15 cellular contexts compared by ENCODE assay signal in the genomic region with DNA sequence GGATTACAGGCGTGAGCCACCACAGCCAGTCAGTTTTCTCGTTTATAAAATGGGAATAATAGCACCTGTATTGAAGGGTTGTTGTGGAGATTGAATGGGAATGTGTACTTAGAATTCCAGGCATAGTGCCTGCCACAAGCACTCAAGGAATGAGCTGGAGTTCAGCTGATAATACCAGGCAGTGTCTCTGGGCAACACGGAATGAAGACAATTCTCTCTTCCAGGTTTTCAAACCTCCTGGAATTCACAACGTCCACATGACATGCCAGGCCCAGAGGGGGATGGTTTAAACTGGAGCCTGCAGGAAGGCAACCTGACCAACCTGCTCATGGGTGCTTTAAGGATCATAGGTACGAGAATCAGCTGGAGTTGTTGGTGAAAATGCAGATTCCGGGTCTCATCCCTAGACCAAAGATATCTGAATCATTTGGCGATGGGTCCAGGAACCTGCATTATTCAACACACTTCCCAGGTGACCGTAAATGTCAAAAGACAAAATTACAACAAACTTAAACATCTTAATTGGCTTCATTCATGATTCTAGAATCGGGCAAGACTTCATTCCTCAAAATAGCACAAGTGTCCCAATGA. TPM values are rescaled to one million over a fixed set of nuclear protein-coding genes. Genes with fewer than 3 reads are reported as not detected.
DNase-seq lines count a peak whose midpoint lies in the region; ATAC-seq and TF ChIP-seq lines count a peak whose summit lies in the region.
"Had no signal": no experiment of that assay in that cellular context is flagged by ENCODE, and none has a peak within 500 bp of the region (broad histone marks: within the 10 kb centered on the region; RNA-seq: fewer than 3 reads in every experiment).

No MANE protein-coding gene starts in this region.

- ATAC-seq in stimulated activated naive B cell treated with anti-CD40 and anti-IgM and Interleukin-4, amounts not matched to agents 10 μg/mL and 1 μg/mL and 100 μg/mL, for 72 hours (replicated peaks) = no peak
- ATAC-seq: stimulated activated naive CD8-positive, alpha-beta T cell treated with anti-CD3 and anti-CD28 coated beads, Interleukin-15, amount 100 ng/mL, for 72 hours had no signal

- H3K9me3 Mint-ChIP-seq in T-helper 1 cell treated with Interleukin-12 subunit alpha and Interleukin-12 subunit beta and Interleukin-4 antibody, amounts not matched to agents 30 μg/mL and 1 μg/mL, for 36 hours = no peaks in the 10 kb centered on the region
- H3K9me3 Mint-ChIP-seq in endothelial cell (ENCODE audit: unreplicated experiment) = no peaks in the 10 kb centered on the region
- H3K9me3 Mint-ChIP-seq in progenitor cell of endocrine pancreas (ENCODE audit: low read depth) = no peaks in the 10 kb centered on the region
- H3K9me3 Mint-ChIP-seq in stimulated activated naive B cell treated with anti-CD40 and anti-IgM and Interleukin-4, amounts not matched to agents 10 μg/mL and 1 μg/mL and 100 μg/mL, for 72 hours = no peaks in the 10 kb centered on the region
- H3K9me3 Mint-ChIP-seq: stimulated activated naive CD8-positive, alpha-beta T cell treated with anti-CD3 and anti-CD28 coated beads, Interleukin-15, amount 100 ng/mL, for 72 hours had no signal

- DNase-seq in T-helper 1 cell (no peak), RWPE1 (ENCODE audit: low spot score) (no peak), endothelial cell (ENCODE audit: low spot score) (no peak), progenitor cell of endocrine pancreas (ENCODE audit: low spot score, unreplicated experiment) (no peak), NCI-H1694 treated with DMSO at 0.1 percent for 48 hours (lab: John Stamatoyannopoulos, UW) (no peak), COR-L47 (lab: John Stamatoyannopoulos, UW) (no peak)
- DNase-seq in stimulated activated naive B cell treated with anti-CD40 and anti-IgM and Interleukin-4, amounts not matched to agents 10 μg/mL and 1 μg/mL and 100 μg/mL, for 72 hours = no peak
- DNase-seq: activated CD4-positive, alpha-beta T cell treated with anti-CD3 and anti-CD28 coated beads, Interleukin-2, amount 50 U/mL, for 1 hour; activated naive CD4-positive, alpha-beta T cell; MM.1S; NCI-H82; stimulated activated naive CD8-positive, alpha-beta T cell treated with anti-CD3 and anti-CD28 coated beads, Interleukin-15, amount 100 ng/mL, for 72 hours had no signal

- no peak overlapping the region for H3K27ac Mint-ChIP-seq in T-helper 1 cell treated with Interleukin-12 subunit alpha and Interleukin-12 subunit beta and Interleukin-4 antibody, amounts not matched to agents 30 μg/mL and 1 μg/mL, for 36 hours
- H3K27ac Mint-ChIP-seq in endothelial cell (ENCODE audit: unreplicated experiment) = no peak overlapping the region
- no peak overlapping the region for H3K27ac Mint-ChIP-seq in progenitor cell of endocrine pancreas
- H3K27ac Mint-ChIP-seq in stimulated activated naive B cell treated with anti-CD40 and anti-IgM and Interleukin-4, amounts not matched to agents 10 μg/mL and 1 μg/mL and 100 μg/mL, for 72 hours = no peak overlapping the region
- H3K27ac Mint-ChIP-seq: stimulated activated naive CD8-positive, alpha-beta T cell treated with anti-CD3 and anti-CD28 coated beads, Interleukin-15, amount 100 ng/mL, for 72 hours had no signal

- peak overlapping the region; percentile 51 for H3K27ac ChIP-seq in RWPE1
- H3K27ac ChIP-seq: 22Rv1, neutrophil had no signal

- TF ChIP-seq CTCF in RWPE1 (conservative IDR thresholded peaks at IDR 0.05; ENCODE audit: low read depth) (no peak), endothelial cell (IDR thresholded peaks at IDR 0.05; ENCODE audit: unreplicated experiment) (no peak), progenitor cell of endocrine pancreas (IDR thresholded peaks at IDR 0.05; ENCODE audit: unreplicated experiment) (no peak)

- H3K4me1 Mint-ChIP-seq in T-helper 1 cell treated with Interleukin-12 subunit alpha and Interleukin-12 subunit beta and Interleukin-4 antibody, amounts not matched to agents 30 μg/mL and 1 μg/mL, for 36 hours (ENCODE audit: low read depth) = peaks cover 30% of the 10 kb centered on the region
- H3K4me1 Mint-ChIP-seq in endothelial cell (ENCODE audit: unreplicated experiment) (peaks cover 38% of the 10 kb centered on the region), progenitor cell of endocrine pancreas (ENCODE audit: low read depth) (peaks cover 28% of the 10 kb centered on the region)
- H3K4me1 Mint-ChIP-seq in stimulated activated naive B cell treated with anti-CD40 and anti-IgM and Interleukin-4, amounts not matched to agents 10 μg/mL and 1 μg/mL and 100 μg/mL, for 72 hours = peaks cover 23 to 43% of the 10 kb centered on the region in 2 donors

- POLR2A ChIA-PET in RWPE1 (lab: Yijun Ruan, JAX; ENCODE audit: low non-redundant PET) = no interaction called here

- H3K27me3 Mint-ChIP-seq in T-helper 1 cell treated with Interleukin-12 subunit alpha and Interleukin-12 subunit beta and Interleukin-4 antibody, amounts not matched to agents 30 μg/mL and 1 μg/mL, for 36 hours (ENCODE audit: low read depth) = no peaks in the 10 kb centered on the region
- H3K27me3 Mint-ChIP-seq in endothelial cell (ENCODE audit: unreplicated experiment) (peaks cover 13% of the 10 kb centered on the region), progenitor cell of endocrine pancreas (no peaks in the 10 kb centered on the region)
- H3K27me3 Mint-ChIP-seq in stimulated activated naive B cell treated with anti-CD40 and anti-IgM and Interleukin-4, amounts not matched to agents 10 μg/mL and 1 μg/mL and 100 μg/mL, for 72 hours = no peaks in the 10 kb centered on the region
- H3K27me3 Mint-ChIP-seq: stimulated activated naive CD8-positive, alpha-beta T cell treated with anti-CD3 and anti-CD28 coated beads, Interleukin-15, amount 100 ng/mL, for 72 hours had no signal

- CTCF ChIA-PET in RWPE1 (lab: Yijun Ruan, JAX) = interaction anchor here (1.3 kb wide), 1 partner anchor 14 kb away, joined by 4 read pairs; no protein-coding TSS in a partner anchor

- peaks cover 6% of the 10 kb centered on the region for H3K36me3 Mint-ChIP-seq in T-helper 1 cell treated with Interleukin-12 subunit alpha and Interleukin-12 subunit beta and Interleukin-4 antibody, amounts not matched to agents 30 μg/mL and 1 μg/mL, for 36 hours (ENCODE audit: low read depth)
- no peaks in the 10 kb centered on the region for H3K36me3 Mint-ChIP-seq in endothelial cell (ENCODE audit: low read depth, unreplicated experiment)
- no peaks in the 10 kb centered on the region for H3K36me3 Mint-ChIP-seq in progenitor cell of endocrine pancreas (ENCODE audit: insufficient read depth)
- H3K36me3 Mint-ChIP-seq in stimulated activated naive B cell treated with anti-CD40 and anti-IgM and Interleukin-4, amounts not matched to agents 10 μg/mL and 1 μg/mL and 100 μg/mL, for 72 hours = peaks cover 21 to 26% of the 10 kb centered on the region in 2 donors

- peak overlapping the region; percentile 29 for H3K4me3 Mint-ChIP-seq in T-helper 1 cell treated with Interleukin-12 subunit alpha and Interleukin-12 subunit beta and Interleukin-4 antibody, amounts not matched to agents 30 μg/mL and 1 μg/mL, for 36 hours
- H3K4me3 Mint-ChIP-seq in endothelial cell (ENCODE audit: unreplicated experiment) (peak overlapping the region; percentile 60), progenitor cell of endocrine pancreas (ENCODE audit: low read depth) (peak overlapping the region; percentile 48)
- no peak overlapping the region for H3K4me3 Mint-ChIP-seq in stimulated activated naive B cell treated with anti-CD40 and anti-IgM and Interleukin-4, amounts not matched to agents 10 μg/mL and 1 μg/mL and 100 μg/mL, for 72 hours

RNA-seq across cellular contexts. Expression of gene PTPN1, which starts 1.9 kb away (rescaled TPM):
- total RNA-seq in endothelial cell (ENCODE audit: unreplicated experiment) (46.0 TPM), progenitor cell of endocrine pancreas (26.0 and 27.7 TPM in 2 replicates)

Comparison
In these comparisons a context has a peak if more than half of its experiments do, and no peak if none do; other contexts are left out.
1. H3K4me3 Mint-ChIP-seq: peak in T-helper 1 cell treated with Interleukin-12 subunit alpha and Interleukin-12 subunit beta and Interleukin-4 antibody, amounts not matched to agents 30 μg/mL and 1 μg/mL, for 36 hours (single experiment), endothelial cell (single experiment) and progenitor cell of endocrine pancreas (single experiment); none in stimulated activated naive B cell treated with anti-CD40 and anti-IgM and Interleukin-4, amounts not matched to agents 10 μg/mL and 1 μg/mL and 100 μg/mL, for 72 hours (0 of 2).